Comparison of ENCODE assay signal across 14 cellular contexts in the genomic region with DNA sequence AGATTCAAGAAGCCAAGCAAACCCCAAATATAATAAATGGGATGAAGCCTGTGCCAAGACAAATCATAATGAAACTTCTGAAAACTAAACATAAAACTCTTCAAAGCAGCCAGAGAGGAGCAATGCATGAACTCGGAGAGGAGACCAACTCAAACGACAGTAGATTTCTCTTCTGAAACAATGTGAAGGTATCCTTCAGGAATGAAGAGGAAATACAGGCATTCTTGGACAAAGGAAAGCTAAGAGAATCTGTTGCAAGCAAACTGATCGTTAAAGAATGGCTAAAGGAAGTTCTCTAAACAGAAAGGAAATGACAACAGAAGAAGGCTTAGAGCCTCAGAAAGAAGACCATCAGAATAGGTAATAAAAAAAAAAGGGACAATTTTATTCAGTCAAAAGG. TPM values are rescaled to one million over a fixed set of nuclear protein-coding genes. Genes with fewer than 3 reads are reported as not detected.
A peak's percentile ranks its signal among the peaks of the same experiment; 100 is the strongest.
DNase-seq lines count a peak whose midpoint lies in the region; TF ChIP-seq lines count a peak whose summit lies in the region.
"Had no signal": no experiment of that assay in that cellular context is flagged by ENCODE, and none has a peak within 500 bp of the region (broad histone marks: within the 10 kb centered on the region; RNA-seq: fewer than 3 reads in every experiment).

No MANE protein-coding gene starts in this region.

- H2AFZ ChIP-seq in mammary epithelial cell (ENCODE audit: low read depth, low read length) (no peak overlapping the region), OCI-LY3 (ENCODE audit: low read depth, low read length) (no peak overlapping the region)

- CTCF ChIA-PET in MCF 10A (lab: Yijun Ruan, JAX) = no interaction called here
- CTCF ChIA-PET in mammary epithelial cell (lab: Charles Lee; ENCODE audit: low non-redundant PET) = no interaction called here

- peak overlapping the region; percentile 20 for H3K27ac Mint-ChIP-seq in MCF 10A (ENCODE audit: low read depth, unreplicated experiment)
- H3K27ac Mint-ChIP-seq: mesothelial cell of epicardium had no signal

- H3K36me3 ChIP-seq in mammary epithelial cell (ENCODE audit: insufficient read depth, low read length) (peaks cover 6% of the 10 kb centered on the region), OCI-LY3 (replicated peaks; ENCODE audit: low read depth, low read length) (no peaks in the 10 kb centered on the region), spleen (peaks cover 0 to 32% (median 7%) of the 10 kb centered on the region in 6 donors)

- H4K20me1 ChIP-seq in mammary epithelial cell (ENCODE audit: insufficient read depth, low read length) (no peaks in the 10 kb centered on the region), OCI-LY3 (ENCODE audit: insufficient read depth, low read length) (no peaks in the 10 kb centered on the region)

- dilution Hi-C loops in mammary epithelial cell (cut with HindIII; ENCODE audit: low sequenced_read_pairs) = no loop called here

- H3K4me1 ChIP-seq in mammary epithelial cell (ENCODE audit: insufficient read depth, low read length) (peaks cover 2% of the 10 kb centered on the region), OCI-LY3 (ENCODE audit: low read length) (no peaks in the 10 kb centered on the region), spleen (peaks cover 15 to 63% (median 55%) of the 10 kb centered on the region in 6 donors)

- no peak overlapping the region for H3K4me3 Mint-ChIP-seq in MCF 10A (ENCODE audit: unreplicated experiment)
- H3K4me3 Mint-ChIP-seq: mesothelial cell of epicardium had no signal

- H3K27me3 Mint-ChIP-seq in MCF 10A (ENCODE audit: insufficient read depth, unreplicated experiment) = no peaks in the 10 kb centered on the region

- BruUV-seq in MCF 10A (replicated peaks; lab: Mats Ljungman, UMichigan) (no TSS peak), mammary epithelial cell (replicated peaks; lab: Mats Ljungman, UMichigan) (no TSS peak)

- TF ChIP-seq CTCF in MCF 10A (IDR thresholded peaks at IDR 0.05; ENCODE audit: unreplicated experiment) = no peak
- no peak for TF ChIP-seq CTCF in mammary epithelial cell (conservative IDR thresholded peaks at IDR 0.05 in 1 of 2, IDR thresholded peaks at IDR 0.05 in 1 of 2; ENCODE audit: extremely low read depth in 1 of 2, insufficient read depth in 1 of 2, low read depth in 1 of 2, low read length in 2 of 2)
- no peak for TF ChIP-seq CTCF in OCI-LY3 (IDR thresholded peaks at IDR 0.05; ENCODE audit: low read depth, low read length)
- TF ChIP-seq CTCF in spleen (IDR thresholded peaks at IDR 0.05 in 8 of 11, conservative IDR thresholded peaks at IDR 0.05 in 3 of 11) = no peak

- no peak for DNase-seq in MCF 10A (ENCODE audit: unreplicated experiment)
- DNase-seq in mammary epithelial cell = no peak
- peak; percentile 73 for DNase-seq in dermis blood vessel endothelial cell
- no peak for DNase-seq in spleen
- no peak for DNase-seq in DMS53 (lab: John Stamatoyannopoulos, UW)
- no peak for DNase-seq in NCI-H1417 (lab: John Stamatoyannopoulos, UW)
- DNase-seq in SW480 (ENCODE audit: low spot score) = no peak
- DNase-seq: activated effector memory CD4-positive, alpha-beta T cell treated with anti-CD3 and anti-CD28 coated beads, Interleukin-2, amount 50 U/mL, for 16 hours; central memory CD4-positive, alpha-beta T cell; NCI-H1436 treated with DMSO at 0.1 percent for 48 hours; stimulated activated CD4-positive, alpha-beta T cell treated with anti-CD3 and anti-CD28 coated beads, Interleukin-4, amount 100 ng/mL, for 24 hours had no signal

- no peak overlapping the region for H3K27ac ChIP-seq in mammary epithelial cell (ENCODE audit: insufficient read depth, low read depth, low read length)
- H3K27ac ChIP-seq in OCI-LY3 (ENCODE audit: low read length) = no peak overlapping the region
- peak overlapping the region in 7 of 8 donors; percentile 10 to 82 (median 72) for H3K27ac ChIP-seq in spleen
- H3K27ac ChIP-seq: esophagus muscularis mucosa had no signal

- intact Hi-C loops in MCF 10A (cut with micrococcal nuclease) (no loop called here), mammary epithelial cell (cut with micrococcal nuclease) (no loop called here), spleen (cut with DNase I; ENCODE audit: low total_unique reads) (no loop called here)

- in situ Hi-C loops in mammary epithelial cell (cut with MboI; ENCODE audit: low sequenced_read_pairs in 2 of 2) = no loop called here

- H3K4me3 ChIP-seq in mammary epithelial cell (replicated peaks in 1 of 3; ENCODE audit: insufficient read depth in 1 of 3, low read depth in 2 of 3, low read length in 3 of 3) = no peak overlapping the region
- H3K4me3 ChIP-seq in OCI-LY3 (ENCODE audit: low read length) = no peak overlapping the region
- H3K4me3 ChIP-seq in spleen = no peak overlapping the region
- H3K4me3 ChIP-seq: esophagus muscularis mucosa had no signal

- TF ChIP-seq POLR2A in spleen (IDR thresholded peaks at IDR 0.05) = no peak

- WGBS in mammary epithelial cell (ENCODE audit: low coverage, missing lambda C conversion rate) = 79% methylated on average over 3 of the region's 3 CpGs
- 20 to 35% (median 25%) methylated on average over 3 of the region's 3 CpGs for WGBS in spleen, 5 donors

- H3K4me2 ChIP-seq in mammary epithelial cell (ENCODE audit: insufficient read depth, low read depth, low read length) = no peak overlapping the region
- 0 out of 2 replicates have a peak overlapping the region, but pooled peaks have one; percentile 10 for H3K4me2 ChIP-seq in OCI-LY3 (ENCODE audit: low read length)

- POLR2A ChIA-PET in MCF 10A (lab: Yijun Ruan, JAX) = interaction anchor here (0.7 kb wide), 1 partner anchor 1123 kb away, joined by 4 read pairs; no protein-coding TSS in a partner anchor

- H3K9me3 ChIP-seq in mammary epithelial cell (replicated peaks; ENCODE audit: insufficient read depth, low read length) = no peaks in the 10 kb centered on the region
- H3K9me3 ChIP-seq in OCI-LY3 (ENCODE audit: insufficient read depth, low read length) = no peaks in the 10 kb centered on the region
- no peaks in the 10 kb centered on the region for H3K9me3 ChIP-seq in spleen
- H3K9me3 ChIP-seq: esophagus muscularis mucosa had no signal

- H3K9ac ChIP-seq in mammary epithelial cell (ENCODE audit: insufficient read depth, low read length) (no peak overlapping the region), OCI-LY3 (ENCODE audit: low read length) (no peak overlapping the region)

- H3K36me3 Mint-ChIP-seq in MCF 10A (ENCODE audit: insufficient read depth, unreplicated experiment) = peaks cover 17% of the 10 kb centered on the region

- H3K4me1 Mint-ChIP-seq in MCF 10A (ENCODE audit: insufficient read depth, unreplicated experiment) = peaks cover 41% of the 10 kb centered on the region

- no peaks in the 10 kb centered on the region for H3K27me3 ChIP-seq in mammary epithelial cell (ENCODE audit: insufficient read depth, low read length)
- no peaks in the 10 kb centered on the region for H3K27me3 ChIP-seq in OCI-LY3 (ENCODE audit: low read depth, low read length)
- no peaks in the 10 kb centered on the region for H3K27me3 ChIP-seq in spleen (replicated peaks in 1 of 7)
- H3K27me3 ChIP-seq: esophagus muscularis mucosa had no signal

- H3K79me2 ChIP-seq in mammary epithelial cell (ENCODE audit: insufficient read depth, low read length) (peaks cover 95% of the 10 kb centered on the region), OCI-LY3 (ENCODE audit: low read length) (peaks cover 6% of the 10 kb centered on the region; the same call in 1 of the 2 replicates)

- H3K9me3 Mint-ChIP-seq in MCF 10A (ENCODE audit: unreplicated experiment) = no peaks in the 10 kb centered on the region

RNA-seq across cellular contexts. Expression of a gene that starts 6.6 kb away (rescaled TPM):
- total RNA-seq in MCF 10A (2022) = 36.2 and 38.6 TPM in 2 replicates
- 10 to 100 TPM; 26.2 to 46.0 TPM for total RNA-seq in mammary epithelial cell
- polyA plus RNA-seq in mammary epithelial cell = 67.7 TPM
- 60.6 TPM for polyA minus RNA-seq in mammary epithelial cell
- 17.4 and 78.6 TPM in 2 replicates for total RNA-seq in dermis blood vessel endothelial cell
- 10 to 100 TPM; 31.7 to 64.2 (median 39.6) TPM for total RNA-seq in spleen
- 10 to 100 TPM; 12.3 to 25.2 (median 12.8) TPM for polyA plus RNA-seq in spleen

Comparison
In these comparisons a context has a peak if more than half of its experiments do, and no peak if none do; other contexts are left out.
1. H3K27ac ChIP-seq: peak in spleen (7 of 8); none in mammary epithelial cell (single experiment) and OCI-LY3 (single experiment).